8 cellular contexts compared by ENCODE assay signal in genomic region chr11:34492806-34493414, GRCh38. TPM values are rescaled to one million over a fixed set of nuclear protein-coding genes. Genes with fewer than 3 reads are reported as not detected.
DNase-seq lines count a peak whose midpoint lies in the region; ATAC-seq and TF ChIP-seq lines count a peak whose summit lies in the region.

No MANE protein-coding gene starts in this region.

- CTCF ChIA-PET in PC-3 (lab: Charles Lee) = interaction anchor here (0.5 to 1.2 kb wide), 7 partner anchors 112 to 1005 kb away, joined by 3 to 15 read pairs (median 4); no protein-coding TSS in a partner anchor

- no peaks in the 10 kb centered on the region for H3F3A ChIP-seq in PC-3 (ENCODE audit: low read length, unreplicated experiment)

- H2AFZ ChIP-seq in Karpas-422 (ENCODE audit: low read length) (no peak overlapping the region), PC-3 (ENCODE audit: low read length) (no peak overlapping the region), hepatocyte (no peak overlapping the region)

- H3K9me2 ChIP-seq in Karpas-422 (replicated peaks; ENCODE audit: insufficient read depth, low read length) (no peaks in the 10 kb centered on the region), PC-3 (replicated peaks; ENCODE audit: low read length) (no peaks in the 10 kb centered on the region), hepatocyte (replicated peaks; ENCODE audit: insufficient read depth) (no peaks in the 10 kb centered on the region)

- DNase-seq in Daoy (ENCODE audit: low read depth) (peak; percentile 62), Karpas-422 (peak; percentile 84), PC-3 (peak; percentile 72), amniotic epithelial cell (ENCODE audit: low read depth) (peak; percentile 58), hepatocyte (ENCODE audit: low spot score) (peak; percentile 78), cortex of kidney (lab: John Stamatoyannopoulos, UW) (no peak)
- DNase-seq in stimulated activated CD4-positive, alpha-beta T cell treated with anti-CD3 and anti-CD28 coated beads, Interleukin-12 subunit alpha, Interleukin-12 subunit beta, amount 100 ng/mL, for 4 hours = peak; percentile 33

- intact Hi-C loops in PC-3 (cut with micrococcal nuclease) = loop anchor here (1.0 kb wide), 1 partner anchor 127 kb away; no protein-coding TSS in a partner anchor

- POLR2A ChIA-PET in PC-3 (lab: Charles Lee; ENCODE audit: unreplicated experiment) = no interaction called here

- H3K9ac ChIP-seq in Karpas-422 (ENCODE audit: low read length) (no peak overlapping the region), PC-3 (ENCODE audit: low read length) (no peak overlapping the region)

- no peaks in the 10 kb centered on the region for H3K79me2 ChIP-seq in Karpas-422 (ENCODE audit: low read length)
- no peaks in the 10 kb centered on the region for H3K79me2 ChIP-seq in PC-3 (ENCODE audit: low read length)
- no peaks in the 10 kb centered on the region for H3K79me2 ChIP-seq in hepatocyte

- H3K4me3 ChIP-seq in Karpas-422 (ENCODE audit: low read length) = no peak overlapping the region
- no peak overlapping the region for H3K4me3 ChIP-seq in PC-3 (ENCODE audit: low read length)
- no peak overlapping the region for H3K4me3 ChIP-seq in hepatocyte

- no peak overlapping the region for H3K4me2 ChIP-seq in Karpas-422 (ENCODE audit: low read depth, low read length, poor library complexity, severe bottlenecking)
- no peak overlapping the region for H3K4me2 ChIP-seq in PC-3 (ENCODE audit: low read length)
- H3K4me2 ChIP-seq in hepatocyte = no peak overlapping the region

- ATAC-seq in PC-3 (0 out of 2 replicates have a peak, but pooled peaks have one; percentile 44), GM18858 (IDR thresholded peaks at IDR 0.05; ENCODE audit: unreplicated experiment) (no peak)

- H3K27me3 ChIP-seq in Karpas-422 (ENCODE audit: low read length) = no peaks in the 10 kb centered on the region
- H3K27me3 ChIP-seq in PC-3 (ENCODE audit: low read length) = no peaks in the 10 kb centered on the region
- H3K27me3 ChIP-seq in hepatocyte = no peaks in the 10 kb centered on the region

- H4K20me1 ChIP-seq in Karpas-422 (ENCODE audit: insufficient read depth, low read depth, low read length) (no peaks in the 10 kb centered on the region; the same call in none of the 2 replicates), PC-3 (ENCODE audit: low read length) (no peaks in the 10 kb centered on the region), hepatocyte (ENCODE audit: insufficient read depth, poor library complexity, severe bottlenecking) (no peaks in the 10 kb centered on the region)

- H3K36me3 ChIP-seq in Karpas-422 (ENCODE audit: insufficient read depth, low read length) (no peaks in the 10 kb centered on the region), PC-3 (ENCODE audit: low read depth, low read length) (no peaks in the 10 kb centered on the region), hepatocyte (replicated peaks; ENCODE audit: insufficient read depth, low read depth) (no peaks in the 10 kb centered on the region)

- 56% methylated on average over 8 of the region's 8 CpGs for WGBS in hepatocyte (ENCODE audit: low lambda C conversion rate, missing lambda C conversion rate)

- peak; percentile 84 for TF ChIP-seq CTCF in PC-3 (conservative IDR thresholded peaks at IDR 0.05; ENCODE audit: low read depth, low read length)
- TF ChIP-seq CTCF in hepatocyte (IDR thresholded peaks at IDR 0.05; ENCODE audit: poor library complexity) = peak; percentile 85

- no TSS peak for BruUV-seq in PC-3 (replicated peaks; lab: Mats Ljungman, UMichigan)

- no peak overlapping the region for H3K27ac ChIP-seq in Karpas-422 (ENCODE audit: low read length)
- H3K27ac ChIP-seq in PC-3 (ENCODE audit: low read length) = no peak overlapping the region
- no peak overlapping the region for H3K27ac ChIP-seq in hepatocyte

- H3K4me1 ChIP-seq in Karpas-422 (ENCODE audit: low read length) (no peaks in the 10 kb centered on the region), PC-3 (ENCODE audit: insufficient read depth, low read length) (peaks cover 7% of the 10 kb centered on the region), hepatocyte (ENCODE audit: insufficient read depth) (no peaks in the 10 kb centered on the region)

- H3K9me3 ChIP-seq in Karpas-422 (ENCODE audit: low read length) = no peaks in the 10 kb centered on the region
- H3K9me3 ChIP-seq in PC-3 (ENCODE audit: low read length) = no peaks in the 10 kb centered on the region
- no peaks in the 10 kb centered on the region for H3K9me3 ChIP-seq in hepatocyte (ENCODE audit: low read depth)

RNA-seq across cellular contexts. Expression of gene ELF5, which starts 20.7 kb away (rescaled TPM):
- total RNA-seq in Daoy (2014; rRNA removed; shearing (Covaris generic)) = not detected in 2 replicates
- total RNA-seq in Karpas-422 (2014; rRNA removed; shearing (Covaris generic); ENCODE audit: low replicate concordance) = not detected in 2 replicates
- 0.11 TPM in 1 of 2 replicates, not detected in the other for total RNA-seq in PC-3 (2014; rRNA removed)
- 0.16 and 0.50 TPM in 2 replicates for total RNA-seq in hepatocyte
- polyA plus RNA-seq in hepatocyte = 0.53 and 1.0 TPM in 2 replicates

RNA-seq across cellular contexts. Expression of gene CAT, which starts 54.2 kb away (rescaled TPM):
- total RNA-seq in Daoy (2014; rRNA removed; shearing (Covaris generic)) = 32.3 and 38.6 TPM in 2 replicates
- 27.2 and 47.9 TPM in 2 replicates for total RNA-seq in Karpas-422 (2014; rRNA removed; shearing (Covaris generic); ENCODE audit: low replicate concordance)
- total RNA-seq in PC-3 (2014; rRNA removed) = 46.6 and 50.5 TPM in 2 replicates
- 0.24 and 0.47 TPM in 2 replicates for total RNA-seq in hepatocyte
- polyA plus RNA-seq in hepatocyte = not detected in 2 replicates

Comparison
In these comparisons a context has a peak if more than half of its experiments do, and no peak if none do; other contexts are left out.
1. RNA of gene CAT, which starts 54.2 kb away (total RNA-seq): 46.6 to 50.5 TPM in PC-3, 27.2 to 47.9 TPM in Karpas-422 and 32.3 to 38.6 TPM in Daoy; 0.24 to 0.47 TPM in hepatocyte; every median in the first group is over 10 times any median in the second.